In the genomic region with DNA sequence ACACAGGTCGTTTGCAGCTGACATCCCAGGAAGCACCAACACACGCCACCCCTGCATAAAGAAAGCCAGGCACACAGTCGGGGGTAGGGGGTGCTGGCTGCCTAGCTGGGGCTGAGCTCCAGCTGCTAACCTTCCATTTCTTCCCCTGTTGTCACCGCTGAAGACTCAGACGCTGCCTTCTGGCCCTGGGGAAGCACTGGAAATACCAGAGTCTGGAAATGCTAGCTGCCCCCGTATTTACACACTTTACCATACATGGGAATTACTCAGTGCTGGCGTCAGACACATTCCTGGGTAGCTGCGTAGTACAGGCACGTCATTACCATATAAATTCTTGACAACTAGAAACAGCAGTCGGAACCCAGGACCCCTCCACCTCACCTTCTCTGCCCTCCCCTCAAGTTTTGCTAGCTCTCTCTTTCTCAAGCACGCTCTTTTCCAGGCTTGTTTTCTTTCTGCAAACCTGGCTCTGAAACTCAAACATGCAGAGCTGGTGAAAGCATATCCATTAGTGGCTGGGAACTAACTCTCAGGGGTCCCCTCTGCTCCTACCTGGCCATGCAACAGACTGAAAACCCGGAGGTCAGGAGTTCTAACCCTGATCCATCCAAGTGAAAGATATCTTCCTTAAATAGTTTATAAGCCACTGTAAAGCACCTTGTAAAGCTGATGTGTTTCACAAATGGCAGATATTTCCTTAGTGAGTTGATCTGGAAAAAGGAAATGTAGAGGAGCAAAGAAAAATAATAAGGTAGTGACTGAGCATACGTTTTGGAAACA, we compare ENCODE assay signal across 1 cellular context.
TF ChIP-seq lines count a peak whose summit lies in the region.

No MANE protein-coding gene starts in this region.

TF ChIP-seq in H1, 55 proteins besides CTCF, POLR2A, EP300 and RAD21:
- no peak for TF ChIP-seq CTBP2 (IDR thresholded peaks at IDR 0.05; ENCODE audit: borderline replicate concordance, insufficient read depth, insufficient read length, low read length)
- no peak for TF ChIP-seq HDAC2 (IDR thresholded peaks at IDR 0.05; ENCODE audit: borderline replicate concordance in 1 of 2, low read depth in 2 of 2, low read length in 2 of 2)
- TF ChIP-seq TBP (IDR thresholded peaks at IDR 0.05; ENCODE audit: low read depth, low read length): peak; percentile 64; the same call in 1 of the 2 replicates
- no peak for TF ChIP-seq MAFK (IDR thresholded peaks at IDR 0.05; ENCODE audit: low read depth, low read length)
- TF ChIP-seq, protein P1, sequence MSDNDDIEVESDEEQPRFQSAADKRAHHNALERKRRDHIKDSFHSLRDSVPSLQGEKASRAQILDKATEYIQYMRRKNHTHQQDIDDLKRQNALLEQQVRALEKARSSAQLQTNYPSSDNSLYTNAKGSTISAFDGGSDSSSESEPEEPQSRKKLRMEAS (IDR thresholded peaks at IDR 0.05): no peak
- TF ChIP-seq SIX5 (IDR thresholded peaks at IDR 0.05; ENCODE audit: low read depth, low read length): no peak
- TF ChIP-seq ZNF274 (IDR thresholded peaks at IDR 0.05; ENCODE audit: borderline replicate concordance, extremely low read depth, low read length): no peak
- TF ChIP-seq KDM4A (IDR thresholded peaks at IDR 0.05; ENCODE audit: low read depth, low read length, severe bottlenecking): no peak
- TF ChIP-seq SUZ12 (IDR thresholded peaks at IDR 0.05; ENCODE audit: low read length): no peak
- TF ChIP-seq TAF1 (IDR thresholded peaks at IDR 0.05; ENCODE audit: low read depth, low read length): peak; percentile 58
- no peak for TF ChIP-seq TAF7 (optimal IDR thresholded peaks at IDR 0.05; ENCODE audit: borderline replicate concordance, low read depth, low read length)
- TF ChIP-seq, protein P2, sequence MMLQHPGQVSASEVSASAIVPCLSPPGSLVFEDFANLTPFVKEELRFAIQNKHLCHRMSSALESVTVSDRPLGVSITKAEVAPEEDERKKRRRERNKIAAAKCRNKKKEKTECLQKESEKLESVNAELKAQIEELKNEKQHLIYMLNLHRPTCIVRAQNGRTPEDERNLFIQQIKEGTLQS (IDR thresholded peaks at IDR 0.05; ENCODE audit: insufficient read depth, low read depth, low read length): no peak
- TF ChIP-seq SIRT6 (IDR thresholded peaks at IDR 0.05; ENCODE audit: low read length): no peak
- TF ChIP-seq NRF1 (IDR thresholded peaks at IDR 0.05; ENCODE audit: low read depth, low read length): no peak
- TF ChIP-seq HDAC6 (IDR thresholded peaks at IDR 0.05; ENCODE audit: low read depth, low read length): no peak
- TF ChIP-seq FOSL1 (IDR thresholded peaks at IDR 0.05; ENCODE audit: insufficient read depth, low read depth, low read length): no peak
- 0 out of 2 replicates have a peak, but pooled peaks have one; percentile 40 for TF ChIP-seq TCF12 (IDR thresholded peaks at IDR 0.05; ENCODE audit: low read depth, low read length)
- TF ChIP-seq RFX5 (IDR thresholded peaks at IDR 0.05; ENCODE audit: borderline replicate concordance, low read depth, low read length): no peak
- TF ChIP-seq GTF2F1 (IDR thresholded peaks at IDR 0.05; ENCODE audit: borderline replicate concordance, low read depth, low read length): no peak
- TF ChIP-seq CREB1 (IDR thresholded peaks at IDR 0.05): peak; percentile 83
- TF ChIP-seq KDM1A (IDR thresholded peaks at IDR 0.05; ENCODE audit: borderline replicate concordance, low read length): no peak
- peak; percentile 83 for TF ChIP-seq JUN (IDR thresholded peaks at IDR 0.05; ENCODE audit: low read depth, low read length)
- no peak for TF ChIP-seq RBBP5 (IDR thresholded peaks at IDR 0.05; ENCODE audit: borderline replicate concordance, low read depth, low read length)
- no peak for TF ChIP-seq SIN3A (conservative IDR thresholded peaks at IDR 0.05 in 1 of 2, IDR thresholded peaks at IDR 0.05 in 1 of 2; ENCODE audit: low read depth in 1 of 2, low read length in 2 of 2)
- no peak for TF ChIP-seq RNF2 (IDR thresholded peaks at IDR 0.05; ENCODE audit: borderline replicate concordance, low read depth, low read length, missing control alignments, poor library complexity, severe bottlenecking)
- TF ChIP-seq BCL11A (IDR thresholded peaks at IDR 0.05; ENCODE audit: low read depth in 2 of 2, low read length in 2 of 2): no peak
- TF ChIP-seq PHF8 (conservative IDR thresholded peaks at IDR 0.05; ENCODE audit: low read depth, low read length): no peak
- TF ChIP-seq NANOG (IDR thresholded peaks at IDR 0.05; ENCODE audit: insufficient read depth, low read depth, low read length, poor library complexity, severe bottlenecking): no peak
- TF ChIP-seq SRF (IDR thresholded peaks at IDR 0.05; ENCODE audit: low read depth, low read length): peak; percentile 95
- peak; percentile 32; the same call in 1 of the 2 replicates for TF ChIP-seq POLR2AphosphoS5 (IDR thresholded peaks at IDR 0.05; ENCODE audit: low read depth, low read length)
- TF ChIP-seq, protein P3, sequence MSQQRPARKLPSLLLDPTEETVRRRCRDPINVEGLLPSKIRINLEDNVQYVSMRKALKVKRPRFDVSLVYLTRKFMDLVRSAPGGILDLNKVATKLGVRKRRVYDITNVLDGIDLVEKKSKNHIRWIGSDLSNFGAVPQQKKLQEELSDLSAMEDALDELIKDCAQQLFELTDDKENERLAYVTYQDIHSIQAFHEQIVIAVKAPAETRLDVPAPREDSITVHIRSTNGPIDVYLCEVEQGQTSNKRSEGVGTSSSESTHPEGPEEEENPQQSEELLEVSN (IDR thresholded peaks at IDR 0.05): no peak
- peak; percentile 89 for TF ChIP-seq TEAD4 (IDR thresholded peaks at IDR 0.05; ENCODE audit: low read depth, low read length)
- 0 out of 2 replicates have a peak, but pooled peaks have one; percentile 30 for TF ChIP-seq SP1 (IDR thresholded peaks at IDR 0.05; ENCODE audit: low read depth, low read length)
- no peak for TF ChIP-seq SP2 (IDR thresholded peaks at IDR 0.05; ENCODE audit: low read length)
- TF ChIP-seq ASH2L (IDR thresholded peaks at IDR 0.05; ENCODE audit: low read length): peak; percentile 51
- no peak for TF ChIP-seq BRCA1 (IDR thresholded peaks at IDR 0.05; ENCODE audit: low read depth, low read length)
- TF ChIP-seq, protein P4, sequence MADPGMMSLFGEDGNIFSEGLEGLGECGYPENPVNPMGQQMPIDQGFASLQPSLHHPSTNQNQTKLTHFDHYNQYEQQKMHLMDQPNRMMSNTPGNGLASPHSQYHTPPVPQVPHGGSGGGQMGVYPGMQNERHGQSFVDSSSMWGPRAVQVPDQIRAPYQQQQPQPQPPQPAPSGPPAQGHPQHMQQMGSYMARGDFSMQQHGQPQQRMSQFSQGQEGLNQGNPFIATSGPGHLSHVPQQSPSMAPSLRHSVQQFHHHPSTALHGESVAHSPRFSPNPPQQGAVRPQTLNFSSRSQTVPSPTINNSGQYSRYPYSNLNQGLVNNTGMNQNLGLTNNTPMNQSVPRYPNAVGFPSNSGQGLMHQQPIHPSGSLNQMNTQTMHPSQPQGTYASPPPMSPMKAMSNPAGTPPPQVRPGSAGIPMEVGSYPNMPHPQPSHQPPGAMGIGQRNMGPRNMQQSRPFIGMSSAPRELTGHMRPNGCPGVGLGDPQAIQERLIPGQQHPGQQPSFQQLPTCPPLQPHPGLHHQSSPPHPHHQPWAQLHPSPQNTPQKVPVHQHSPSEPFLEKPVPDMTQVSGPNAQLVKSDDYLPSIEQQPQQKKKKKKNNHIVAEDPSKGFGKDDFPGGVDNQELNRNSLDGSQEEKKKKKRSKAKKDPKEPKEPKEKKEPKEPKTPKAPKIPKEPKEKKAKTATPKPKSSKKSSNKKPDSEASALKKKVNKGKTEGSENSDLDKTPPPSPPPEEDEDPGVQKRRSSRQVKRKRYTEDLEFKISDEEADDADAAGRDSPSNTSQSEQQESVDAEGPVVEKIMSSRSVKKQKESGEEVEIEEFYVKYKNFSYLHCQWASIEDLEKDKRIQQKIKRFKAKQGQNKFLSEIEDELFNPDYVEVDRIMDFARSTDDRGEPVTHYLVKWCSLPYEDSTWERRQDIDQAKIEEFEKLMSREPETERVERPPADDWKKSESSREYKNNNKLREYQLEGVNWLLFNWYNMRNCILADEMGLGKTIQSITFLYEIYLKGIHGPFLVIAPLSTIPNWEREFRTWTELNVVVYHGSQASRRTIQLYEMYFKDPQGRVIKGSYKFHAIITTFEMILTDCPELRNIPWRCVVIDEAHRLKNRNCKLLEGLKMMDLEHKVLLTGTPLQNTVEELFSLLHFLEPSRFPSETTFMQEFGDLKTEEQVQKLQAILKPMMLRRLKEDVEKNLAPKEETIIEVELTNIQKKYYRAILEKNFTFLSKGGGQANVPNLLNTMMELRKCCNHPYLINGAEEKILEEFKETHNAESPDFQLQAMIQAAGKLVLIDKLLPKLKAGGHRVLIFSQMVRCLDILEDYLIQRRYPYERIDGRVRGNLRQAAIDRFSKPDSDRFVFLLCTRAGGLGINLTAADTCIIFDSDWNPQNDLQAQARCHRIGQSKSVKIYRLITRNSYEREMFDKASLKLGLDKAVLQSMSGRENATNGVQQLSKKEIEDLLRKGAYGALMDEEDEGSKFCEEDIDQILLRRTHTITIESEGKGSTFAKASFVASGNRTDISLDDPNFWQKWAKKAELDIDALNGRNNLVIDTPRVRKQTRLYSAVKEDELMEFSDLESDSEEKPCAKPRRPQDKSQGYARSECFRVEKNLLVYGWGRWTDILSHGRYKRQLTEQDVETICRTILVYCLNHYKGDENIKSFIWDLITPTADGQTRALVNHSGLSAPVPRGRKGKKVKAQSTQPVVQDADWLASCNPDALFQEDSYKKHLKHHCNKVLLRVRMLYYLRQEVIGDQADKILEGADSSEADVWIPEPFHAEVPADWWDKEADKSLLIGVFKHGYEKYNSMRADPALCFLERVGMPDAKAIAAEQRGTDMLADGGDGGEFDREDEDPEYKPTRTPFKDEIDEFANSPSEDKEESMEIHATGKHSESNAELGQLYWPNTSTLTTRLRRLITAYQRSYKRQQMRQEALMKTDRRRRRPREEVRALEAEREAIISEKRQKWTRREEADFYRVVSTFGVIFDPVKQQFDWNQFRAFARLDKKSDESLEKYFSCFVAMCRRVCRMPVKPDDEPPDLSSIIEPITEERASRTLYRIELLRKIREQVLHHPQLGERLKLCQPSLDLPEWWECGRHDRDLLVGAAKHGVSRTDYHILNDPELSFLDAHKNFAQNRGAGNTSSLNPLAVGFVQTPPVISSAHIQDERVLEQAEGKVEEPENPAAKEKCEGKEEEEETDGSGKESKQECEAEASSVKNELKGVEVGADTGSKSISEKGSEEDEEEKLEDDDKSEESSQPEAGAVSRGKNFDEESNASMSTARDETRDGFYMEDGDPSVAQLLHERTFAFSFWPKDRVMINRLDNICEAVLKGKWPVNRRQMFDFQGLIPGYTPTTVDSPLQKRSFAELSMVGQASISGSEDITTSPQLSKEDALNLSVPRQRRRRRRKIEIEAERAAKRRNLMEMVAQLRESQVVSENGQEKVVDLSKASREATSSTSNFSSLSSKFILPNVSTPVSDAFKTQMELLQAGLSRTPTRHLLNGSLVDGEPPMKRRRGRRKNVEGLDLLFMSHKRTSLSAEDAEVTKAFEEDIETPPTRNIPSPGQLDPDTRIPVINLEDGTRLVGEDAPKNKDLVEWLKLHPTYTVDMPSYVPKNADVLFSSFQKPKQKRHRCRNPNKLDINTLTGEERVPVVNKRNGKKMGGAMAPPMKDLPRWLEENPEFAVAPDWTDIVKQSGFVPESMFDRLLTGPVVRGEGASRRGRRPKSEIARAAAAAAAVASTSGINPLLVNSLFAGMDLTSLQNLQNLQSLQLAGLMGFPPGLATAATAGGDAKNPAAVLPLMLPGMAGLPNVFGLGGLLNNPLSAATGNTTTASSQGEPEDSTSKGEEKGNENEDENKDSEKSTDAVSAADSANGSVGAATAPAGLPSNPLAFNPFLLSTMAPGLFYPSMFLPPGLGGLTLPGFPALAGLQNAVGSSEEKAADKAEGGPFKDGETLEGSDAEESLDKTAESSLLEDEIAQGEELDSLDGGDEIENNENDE (IDR thresholded peaks at IDR 0.05; ENCODE audit: insufficient replicate concordance, low read length): no peak
- TF ChIP-seq, protein P5, sequence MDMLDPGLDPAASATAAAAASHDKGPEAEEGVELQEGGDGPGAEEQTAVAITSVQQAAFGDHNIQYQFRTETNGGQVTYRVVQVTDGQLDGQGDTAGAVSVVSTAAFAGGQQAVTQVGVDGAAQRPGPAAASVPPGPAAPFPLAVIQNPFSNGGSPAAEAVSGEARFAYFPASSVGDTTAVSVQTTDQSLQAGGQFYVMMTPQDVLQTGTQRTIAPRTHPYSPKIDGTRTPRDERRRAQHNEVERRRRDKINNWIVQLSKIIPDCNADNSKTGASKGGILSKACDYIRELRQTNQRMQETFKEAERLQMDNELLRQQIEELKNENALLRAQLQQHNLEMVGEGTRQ (IDR thresholded peaks at IDR 0.05; ENCODE audit: low read length): no peak
- TF ChIP-seq JUND (IDR thresholded peaks at IDR 0.05; ENCODE audit: low read length): peak; percentile 53; the same call in 1 of the 2 replicates
- no peak for TF ChIP-seq CBX8 (IDR thresholded peaks at IDR 0.05; ENCODE audit: borderline replicate concordance, low read depth, low read length)
- no peak for TF ChIP-seq KDM5A (IDR thresholded peaks at IDR 0.05; ENCODE audit: low read length)
- TF ChIP-seq CHD2 (IDR thresholded peaks at IDR 0.05; ENCODE audit: low read length): no peak; the same call in 1 of the 2 replicates
- TF ChIP-seq EGR1 (IDR thresholded peaks at IDR 0.05; ENCODE audit: borderline replicate concordance, low read depth, low read length): no peak
- TF ChIP-seq CBX5 (IDR thresholded peaks at IDR 0.05; ENCODE audit: low read depth, low read length): no peak
- TF ChIP-seq GABPA (IDR thresholded peaks at IDR 0.05; ENCODE audit: borderline replicate concordance, insufficient read depth, low read length): no peak
- no peak for TF ChIP-seq EZH2 (IDR thresholded peaks at IDR 0.05; ENCODE audit: low read depth, low read length, severe bottlenecking)
- no peak for TF ChIP-seq BACH1 (IDR thresholded peaks at IDR 0.05; ENCODE audit: low read length)
- TF ChIP-seq CHD1 (IDR thresholded peaks at IDR 0.05; ENCODE audit: low read depth, low read length): no peak
- no peak for TF ChIP-seq SP4 (IDR thresholded peaks at IDR 0.05; ENCODE audit: low read length)
- TF ChIP-seq RXRA (IDR thresholded peaks at IDR 0.05; ENCODE audit: insufficient read depth, low read depth, low read length): no peak
- TF ChIP-seq YY1 (IDR thresholded peaks at IDR 0.05; ENCODE audit: low read depth, low read length): 0 out of 2 replicates have a peak, but pooled peaks have one; percentile 13
- no peak for TF ChIP-seq POU5F1 (IDR thresholded peaks at IDR 0.05; ENCODE audit: low read depth, low read length)
TF ChIP-seq in H1: peak in this region for 12.
